Comparison of ENCODE assay signal across 1 cellular context in the genomic region with DNA sequence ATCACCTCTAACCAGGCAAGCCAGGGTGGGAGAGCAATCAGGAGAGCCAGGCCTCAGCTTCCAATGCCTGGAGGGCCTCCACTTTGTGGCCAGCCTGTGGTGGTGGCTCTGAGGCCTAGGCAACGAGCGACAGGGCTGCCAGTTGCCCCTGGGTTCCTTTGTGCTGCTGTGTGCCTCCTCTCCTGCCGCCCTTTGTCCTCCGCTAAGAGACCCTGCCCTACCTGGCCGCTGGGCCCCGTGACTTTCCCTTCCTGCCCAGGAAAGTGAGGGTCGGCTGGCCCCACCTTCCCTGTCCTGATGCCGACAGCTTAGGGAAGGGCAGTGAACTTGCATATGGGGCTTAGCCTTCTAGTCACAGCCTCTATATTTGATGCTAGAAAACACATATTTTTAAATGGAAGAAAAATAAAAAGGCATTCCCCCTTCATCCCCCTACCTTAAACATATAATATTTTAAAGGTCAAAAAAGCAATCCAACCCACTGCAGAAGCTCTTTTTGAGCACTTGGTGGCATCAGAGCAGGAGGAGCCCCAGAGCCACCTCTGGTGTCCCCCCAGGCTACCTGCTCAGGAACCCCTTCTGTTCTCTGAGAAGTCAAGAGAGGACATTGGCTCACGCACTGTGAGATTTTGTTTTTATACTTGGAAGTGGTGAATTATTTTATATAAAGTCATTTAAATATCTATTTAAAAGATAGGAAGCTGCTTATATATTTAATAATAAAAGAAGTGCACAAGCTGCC.
TF ChIP-seq lines count a peak whose summit lies in the region.

No MANE protein-coding gene starts in this region.

TF ChIP-seq in SK-N-SH treated with all-trans-retinoic acid at 6 μM for 48 hours, 23 proteins besides CTCF, POLR2A, EP300 and RAD21 (continued from another document):
- TF ChIP-seq, protein P1, sequence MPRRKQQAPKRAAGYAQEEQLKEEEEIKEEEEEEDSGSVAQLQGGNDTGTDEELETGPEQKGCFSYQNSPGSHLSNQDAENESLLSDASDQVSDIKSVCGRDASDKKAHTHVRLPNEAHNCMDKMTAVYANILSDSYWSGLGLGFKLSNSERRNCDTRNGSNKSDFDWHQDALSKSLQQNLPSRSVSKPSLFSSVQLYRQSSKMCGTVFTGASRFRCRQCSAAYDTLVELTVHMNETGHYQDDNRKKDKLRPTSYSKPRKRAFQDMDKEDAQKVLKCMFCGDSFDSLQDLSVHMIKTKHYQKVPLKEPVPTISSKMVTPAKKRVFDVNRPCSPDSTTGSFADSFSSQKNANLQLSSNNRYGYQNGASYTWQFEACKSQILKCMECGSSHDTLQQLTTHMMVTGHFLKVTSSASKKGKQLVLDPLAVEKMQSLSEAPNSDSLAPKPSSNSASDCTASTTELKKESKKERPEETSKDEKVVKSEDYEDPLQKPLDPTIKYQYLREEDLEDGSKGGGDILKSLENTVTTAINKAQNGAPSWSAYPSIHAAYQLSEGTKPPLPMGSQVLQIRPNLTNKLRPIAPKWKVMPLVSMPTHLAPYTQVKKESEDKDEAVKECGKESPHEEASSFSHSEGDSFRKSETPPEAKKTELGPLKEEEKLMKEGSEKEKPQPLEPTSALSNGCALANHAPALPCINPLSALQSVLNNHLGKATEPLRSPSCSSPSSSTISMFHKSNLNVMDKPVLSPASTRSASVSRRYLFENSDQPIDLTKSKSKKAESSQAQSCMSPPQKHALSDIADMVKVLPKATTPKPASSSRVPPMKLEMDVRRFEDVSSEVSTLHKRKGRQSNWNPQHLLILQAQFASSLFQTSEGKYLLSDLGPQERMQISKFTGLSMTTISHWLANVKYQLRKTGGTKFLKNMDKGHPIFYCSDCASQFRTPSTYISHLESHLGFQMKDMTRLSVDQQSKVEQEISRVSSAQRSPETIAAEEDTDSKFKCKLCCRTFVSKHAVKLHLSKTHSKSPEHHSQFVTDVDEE (CRISPR knock-in tag; IDR thresholded peaks at IDR 0.05) = no peak
- TF ChIP-seq RARB (CRISPR knock-in tag; IDR thresholded peaks at IDR 0.05) (no peak), SNAI2 (CRISPR knock-in tag; IDR thresholded peaks at IDR 0.05) (no peak), PPARA (CRISPR knock-in tag; IDR thresholded peaks at IDR 0.05; ENCODE audit: borderline replicate concordance) (no peak), ZNF8 (CRISPR knock-in tag; IDR thresholded peaks at IDR 0.05) (no peak), ZNF70 (CRISPR knock-in tag; IDR thresholded peaks at IDR 0.05) (no peak), TOX (CRISPR knock-in tag; IDR thresholded peaks at IDR 0.05; ENCODE audit: borderline replicate concordance) (no peak), ZFP30 (CRISPR knock-in tag; IDR thresholded peaks at IDR 0.05) (no peak)
